ENCODE assay signal across 19 cellular contexts in genomic region chr6:43940071-43940392, GRCh38.
"Had no signal": no experiment of that assay in that cellular context is flagged by ENCODE, and none has a peak within 500 bp of the region (broad histone marks: within the 10 kb centered on the region; RNA-seq: fewer than 3 reads in every experiment).

No MANE protein-coding gene starts in this region.

- H3K4me3 ChIP-seq: coronary artery, gastrocnemius medialis, heart right ventricle, right atrium auricular region, smooth muscle cell, tibial nerve had no signal

- DNase-seq: effector CD4-positive, alpha-beta T cell; gastrocnemius medialis; hypothalamus; kidney glomerular epithelial cell; mesendoderm; naive thymus-derived CD4-positive, alpha-beta T cell; nephron progenitor cell; stimulated activated CD4-positive, alpha-beta T cell treated with anti-CD3 and anti-CD28 coated beads, Interleukin-4, amount 100 ng/mL, for 1 hour had no signal

- FAIRE-seq: islet of Langerhans had no signal

- H3K27me3 Mint-ChIP-seq: stimulated activated naive CD8-positive, alpha-beta T cell treated with anti-CD3 and anti-CD28 coated beads, Interleukin-15, Interleukin-2, amounts not matched to agents 100 ng/mL and 50 ng/mL, for 24 hours had no signal

- H3K27ac ChIP-seq: coronary artery, gastrocnemius medialis, heart right ventricle, neutrophil, right atrium auricular region, tibial nerve had no signal

- H3K27me3 ChIP-seq: gastrocnemius medialis, heart right ventricle, right atrium auricular region, tibial nerve had no signal

- H3K4me2 ChIP-seq: smooth muscle cell had no signal

- ATAC-seq: esophagus mucosa; gastrocnemius medialis; heart right ventricle; naive thymus-derived CD4-positive, alpha-beta T cell; stimulated activated effector memory CD8-positive, alpha-beta T cell treated with anti-CD3 and anti-CD28 coated beads, Interleukin-12 subunit alpha, Interleukin-12 subunit beta, amount 100 ng/mL, for 72 hours had no signal

- H3K4me3 Mint-ChIP-seq: endodermal cell; naive thymus-derived CD4-positive, alpha-beta T cell; nephron progenitor cell; stimulated activated effector memory CD8-positive, alpha-beta T cell treated with anti-CD3 and anti-CD28 coated beads, Interleukin-12 subunit alpha, Interleukin-12 subunit beta, amount 100 ng/mL, for 72 hours; stimulated activated naive CD8-positive, alpha-beta T cell treated with anti-CD3 and anti-CD28 coated beads, Interleukin-15, Interleukin-2, amounts not matched to agents 100 ng/mL and 50 ng/mL, for 24 hours had no signal

- H3K36me3 Mint-ChIP-seq: stimulated activated effector memory CD8-positive, alpha-beta T cell treated with anti-CD3 and anti-CD28 coated beads, Interleukin-12 subunit alpha, Interleukin-12 subunit beta, amount 100 ng/mL, for 72 hours had no signal

- H3K27ac Mint-ChIP-seq: endodermal cell; naive thymus-derived CD4-positive, alpha-beta T cell; nephron progenitor cell; stimulated activated effector memory CD8-positive, alpha-beta T cell treated with anti-CD3 and anti-CD28 coated beads, Interleukin-12 subunit alpha, Interleukin-12 subunit beta, amount 100 ng/mL, for 72 hours; stimulated activated naive CD8-positive, alpha-beta T cell treated with anti-CD3 and anti-CD28 coated beads, Interleukin-15, Interleukin-2, amounts not matched to agents 100 ng/mL and 50 ng/mL, for 24 hours had no signal

- H3K9me3 ChIP-seq: gastrocnemius medialis, neutrophil had no signal

- H3K4me1 ChIP-seq: tibial nerve had no signal

- H3K4me1 Mint-ChIP-seq: naive thymus-derived CD4-positive, alpha-beta T cell; stimulated activated effector memory CD8-positive, alpha-beta T cell treated with anti-CD3 and anti-CD28 coated beads, Interleukin-12 subunit alpha, Interleukin-12 subunit beta, amount 100 ng/mL, for 72 hours had no signal

- H3K36me3 ChIP-seq: gastrocnemius medialis, heart right ventricle, neutrophil, right atrium auricular region, tibial nerve had no signal
